In genomic region chr3:72341380-72341770, GRCh38 we compare ENCODE assay signal across 23 cellular contexts.
DNase-seq lines count a peak whose midpoint lies in the region; ATAC-seq, FAIRE-seq and TF ChIP-seq lines count a peak whose summit lies in the region.
"Had no signal": no experiment of that assay in that cellular context is flagged by ENCODE, and none has a peak within 500 bp of the region (broad histone marks: within the 10 kb centered on the region; RNA-seq: fewer than 3 reads in every experiment).

No MANE protein-coding gene starts in this region.

- no peak overlapping the region for H2AFZ ChIP-seq in mesenchymal stem cell (ENCODE audit: low read depth, low read length)
- H2AFZ ChIP-seq: GM23248 had no signal

- TF ChIP-seq RAD21 in A549 (conservative IDR thresholded peaks at IDR 0.05 in 1 of 2, IDR thresholded peaks at IDR 0.05 in 1 of 2), result no peak

- H3K23ac ChIP-seq in mesenchymal stem cell (ENCODE audit: low read length in 2 of 2), result no peak overlapping the region

- no peak overlapping the region for H3K27ac ChIP-seq in A549
- H3K27ac ChIP-seq in mesenchymal stem cell (ENCODE audit: low read length, poor library complexity, severe bottlenecking), result no peak overlapping the region
- H3K27ac ChIP-seq: GM23248, HL-60, KMS-11 had no signal

- H2BK120ac ChIP-seq in mesenchymal stem cell (ENCODE audit: low read depth, low read length), result no peak overlapping the region

- no peak for DNase-seq in activated CD8-positive, alpha-beta T cell treated with anti-CD3 and anti-CD28 coated beads, Interleukin-2, amount 10 ng/mL, durations not matched to agents 7 days and 5 days
- DNase-seq in activated CD8-positive, alpha-beta T cell treated with anti-CD3 and anti-CD28 coated beads for 36 hours, result no peak
- DNase-seq in A549 (ENCODE audit: low read depth in 1 of 2, low spot score in 1 of 2) (no peak), GOT3 (lab: John Stamatoyannopoulos, UW) (no peak), mesenchymal stem cell (no peak)
- no peak for DNase-seq in activated naive CD8-positive, alpha-beta T cell treated with anti-CD3 and anti-CD28 coated beads, Interleukin-2, amount 50 U/mL, for 24 hours
- no peak for DNase-seq in stimulated activated effector memory CD8-positive, alpha-beta T cell treated with anti-CD3 and anti-CD28 coated beads, Interleukin-12 subunit alpha, Interleukin-12 subunit beta, amount 100 ng/mL, for 72 hours (ENCODE audit: low spot score in 2 of 2)
- DNase-seq: 8988T; AML-193; C1 segment of cervical spinal cord; Calu3; CD8-positive, alpha-beta memory T cell; DMS153; HCEC 1CT; NCI-H1105 treated with DMSO at 0.1 percent for 48 hours; NCI-H2029 treated with DMSO at 0.1 percent for 48 hours; NCI-H345; NCI-H774; NK-92 treated with Interleukin-12 subunit alpha and Interleukin-12 subunit beta, amount 100 ng/mL, for 24 hours had no signal

- no peak overlapping the region for H3K4me3 Mint-ChIP-seq in activated CD8-positive, alpha-beta T cell treated with anti-CD3 and anti-CD28 coated beads, Interleukin-2, amount 10 ng/mL, durations not matched to agents 7 days and 5 days
- H3K4me3 Mint-ChIP-seq in activated CD8-positive, alpha-beta T cell treated with anti-CD3 and anti-CD28 coated beads for 36 hours, result no peak overlapping the region
- H3K4me3 Mint-ChIP-seq in activated naive CD8-positive, alpha-beta T cell treated with anti-CD3 and anti-CD28 coated beads, Interleukin-2, amount 50 U/mL, for 24 hours, result no peak overlapping the region
- H3K4me3 Mint-ChIP-seq in stimulated activated effector memory CD8-positive, alpha-beta T cell treated with anti-CD3 and anti-CD28 coated beads, Interleukin-12 subunit alpha, Interleukin-12 subunit beta, amount 100 ng/mL, for 72 hours, result no peak overlapping the region
- H3K4me3 Mint-ChIP-seq: CD8-positive, alpha-beta memory T cell had no signal

- H3K4me1 ChIP-seq in A549 (peaks cover 16% of the 10 kb centered on the region; the same call in 2 of the 3 replicates), mesenchymal stem cell (ENCODE audit: control insufficient read depth, insufficient read depth, low read depth, low read length) (peaks cover 23% of the 10 kb centered on the region)

- intact Hi-C loops in activated CD8-positive, alpha-beta T cell treated with anti-CD3 and anti-CD28 coated beads for 36 hours (cut with micrococcal nuclease), result no loop called here

- no peaks in the 10 kb centered on the region for H3K9me3 Mint-ChIP-seq in activated CD8-positive, alpha-beta T cell treated with anti-CD3 and anti-CD28 coated beads, Interleukin-2, amount 10 ng/mL, durations not matched to agents 7 days and 5 days (ENCODE audit: insufficient read depth)
- H3K9me3 Mint-ChIP-seq in activated CD8-positive, alpha-beta T cell treated with anti-CD3 and anti-CD28 coated beads for 36 hours, result no peaks in the 10 kb centered on the region
- H3K9me3 Mint-ChIP-seq in activated naive CD8-positive, alpha-beta T cell treated with anti-CD3 and anti-CD28 coated beads, Interleukin-2, amount 50 U/mL, for 24 hours, result no peaks in the 10 kb centered on the region
- no peaks in the 10 kb centered on the region for H3K9me3 Mint-ChIP-seq in stimulated activated effector memory CD8-positive, alpha-beta T cell treated with anti-CD3 and anti-CD28 coated beads, Interleukin-12 subunit alpha, Interleukin-12 subunit beta, amount 100 ng/mL, for 72 hours
- H3K9me3 Mint-ChIP-seq: CD8-positive, alpha-beta memory T cell had no signal

- H3K4me3 ChIP-seq in A549 (no peak overlapping the region), mesenchymal stem cell (ENCODE audit: insufficient read depth in 1 of 2, low read depth in 1 of 2, low read length in 2 of 2) (no peak overlapping the region)
- H3K4me3 ChIP-seq: GM23248 had no signal

- H3K27me3 Mint-ChIP-seq in activated CD8-positive, alpha-beta T cell treated with anti-CD3 and anti-CD28 coated beads, Interleukin-2, amount 10 ng/mL, durations not matched to agents 7 days and 5 days (ENCODE audit: low read depth), result no peaks in the 10 kb centered on the region
- no peaks in the 10 kb centered on the region for H3K27me3 Mint-ChIP-seq in activated CD8-positive, alpha-beta T cell treated with anti-CD3 and anti-CD28 coated beads for 36 hours
- no peaks in the 10 kb centered on the region for H3K27me3 Mint-ChIP-seq in activated naive CD8-positive, alpha-beta T cell treated with anti-CD3 and anti-CD28 coated beads, Interleukin-2, amount 50 U/mL, for 24 hours
- H3K27me3 Mint-ChIP-seq: CD8-positive, alpha-beta memory T cell had no signal

- POLR2A ChIA-PET in activated CD8-positive, alpha-beta T cell treated with anti-CD3 and anti-CD28 coated beads, Interleukin-2, amount 10 ng/mL, durations not matched to agents 7 days and 5 days (lab: Charles Lee), result no interaction called here
- POLR2A ChIA-PET in activated CD8-positive, alpha-beta T cell treated with anti-CD3 and anti-CD28 coated beads for 36 hours (lab: Charles Lee), result no interaction called here
- POLR2A ChIA-PET in A549 (lab: Yijun Ruan, JAX), result no interaction called here

- no peak for ATAC-seq in activated CD8-positive, alpha-beta T cell treated with anti-CD3 and anti-CD28 coated beads, Interleukin-2, amount 10 ng/mL, durations not matched to agents 7 days and 5 days
- ATAC-seq in activated CD8-positive, alpha-beta T cell treated with anti-CD3 and anti-CD28 coated beads for 36 hours, result no peak
- no peak for ATAC-seq in A549
- ATAC-seq in activated naive CD8-positive, alpha-beta T cell treated with anti-CD3 and anti-CD28 coated beads, Interleukin-2, amount 50 U/mL, for 24 hours, result no peak
- no peak for ATAC-seq in stimulated activated effector memory CD8-positive, alpha-beta T cell treated with anti-CD3 and anti-CD28 coated beads, Interleukin-12 subunit alpha, Interleukin-12 subunit beta, amount 100 ng/mL, for 72 hours

- no peak overlapping the region for H4K8ac ChIP-seq in mesenchymal stem cell (ENCODE audit: low read length)

- no peaks in the 10 kb centered on the region for H3K27me3 ChIP-seq in mesenchymal stem cell (ENCODE audit: control insufficient read depth in 1 of 2, insufficient read depth in 1 of 2, low read length in 2 of 2)

- H2BK15ac ChIP-seq in mesenchymal stem cell (ENCODE audit: low read depth, poor library complexity, severe bottlenecking), result no peak overlapping the region

- TF ChIP-seq CTCF in activated CD8-positive, alpha-beta T cell treated with anti-CD3 and anti-CD28 coated beads for 36 hours (IDR thresholded peaks at IDR 0.05), result no peak
- TF ChIP-seq CTCF in A549 (IDR thresholded peaks at IDR 0.05), result no peak

- no peaks in the 10 kb centered on the region for H3K36me3 ChIP-seq in mesenchymal stem cell (ENCODE audit: control insufficient read depth in 1 of 2, insufficient read depth in 2 of 2, low read depth in 1 of 2, low read length in 2 of 2)

- H3K4ac ChIP-seq in mesenchymal stem cell (ENCODE audit: low read depth in 1 of 2, low read length in 2 of 2), result no peak overlapping the region

- peak overlapping the region; percentile 32 for H3K27ac Mint-ChIP-seq in activated CD8-positive, alpha-beta T cell treated with anti-CD3 and anti-CD28 coated beads, Interleukin-2, amount 10 ng/mL, durations not matched to agents 7 days and 5 days
- H3K27ac Mint-ChIP-seq in activated CD8-positive, alpha-beta T cell treated with anti-CD3 and anti-CD28 coated beads for 36 hours, result no peak overlapping the region
- peak overlapping the region; percentile 46 for H3K27ac Mint-ChIP-seq in activated naive CD8-positive, alpha-beta T cell treated with anti-CD3 and anti-CD28 coated beads, Interleukin-2, amount 50 U/mL, for 24 hours
- peak overlapping the region; percentile 10 for H3K27ac Mint-ChIP-seq in stimulated activated effector memory CD8-positive, alpha-beta T cell treated with anti-CD3 and anti-CD28 coated beads, Interleukin-12 subunit alpha, Interleukin-12 subunit beta, amount 100 ng/mL, for 72 hours

- peak overlapping the region in 1 of 2 experiments; percentile 56 for H3K18ac ChIP-seq in mesenchymal stem cell (ENCODE audit: low read depth in 1 of 2, low read length in 2 of 2)

- H3K14ac ChIP-seq in mesenchymal stem cell (ENCODE audit: low read length in 2 of 2), result no peak overlapping the region

- no peaks in the 10 kb centered on the region for H3K79me1 ChIP-seq in mesenchymal stem cell (replicated peaks; ENCODE audit: low read length, poor library complexity, severe bottlenecking)

- no peak for TF ChIP-seq POLR2A in A549 (IDR thresholded peaks at IDR 0.05; ENCODE audit: low read length)

- H3K9me3 ChIP-seq in A549, result peaks cover 5% of the 10 kb centered on the region; the same call in 1 of the 3 replicates
- no peaks in the 10 kb centered on the region for H3K9me3 ChIP-seq in mesenchymal stem cell (ENCODE audit: control insufficient read depth, low read length)

- no peaks in the 10 kb centered on the region for H3K36me3 Mint-ChIP-seq in activated CD8-positive, alpha-beta T cell treated with anti-CD3 and anti-CD28 coated beads, Interleukin-2, amount 10 ng/mL, durations not matched to agents 7 days and 5 days (ENCODE audit: low read depth)
- no peaks in the 10 kb centered on the region for H3K36me3 Mint-ChIP-seq in activated CD8-positive, alpha-beta T cell treated with anti-CD3 and anti-CD28 coated beads for 36 hours (ENCODE audit: low read depth)
- no peaks in the 10 kb centered on the region for H3K36me3 Mint-ChIP-seq in activated naive CD8-positive, alpha-beta T cell treated with anti-CD3 and anti-CD28 coated beads, Interleukin-2, amount 50 U/mL, for 24 hours (ENCODE audit: low read depth)
- H3K36me3 Mint-ChIP-seq in stimulated activated effector memory CD8-positive, alpha-beta T cell treated with anti-CD3 and anti-CD28 coated beads, Interleukin-12 subunit alpha, Interleukin-12 subunit beta, amount 100 ng/mL, for 72 hours, result peaks cover 2% of the 10 kb centered on the region
- H3K36me3 Mint-ChIP-seq: CD8-positive, alpha-beta memory T cell had no signal

- H2BK5ac ChIP-seq in mesenchymal stem cell (ENCODE audit: low read depth, low read length, poor library complexity, severe bottlenecking), result no peak overlapping the region

- H4K91ac ChIP-seq in mesenchymal stem cell (ENCODE audit: low read length), result no peak overlapping the region

- no peak overlapping the region for H3K9ac ChIP-seq in mesenchymal stem cell (ENCODE audit: low read length)
- H3K9ac ChIP-seq: GM23248, KMS-11 had no signal

- no peak for TF ChIP-seq EP300 in A549 (IDR thresholded peaks at IDR 0.05)

- H3K4me2 ChIP-seq in A549 (no peak overlapping the region), mesenchymal stem cell (ENCODE audit: low read length, poor library complexity, severe bottlenecking) (no peak overlapping the region)
- H3K4me2 ChIP-seq: KMS-11 had no signal

- 94% methylated on average over 5 of the region's 5 CpGs for WGBS in A549 (ENCODE audit: missing lambda C conversion rate)
- 97% methylated on average over 4 of the region's 5 CpGs for WGBS in mesenchymal stem cell

- no peak overlapping the region for H2AK5ac ChIP-seq in mesenchymal stem cell (ENCODE audit: low read length, severe bottlenecking)

- CTCF ChIA-PET in activated CD8-positive, alpha-beta T cell treated with anti-CD3 and anti-CD28 coated beads, Interleukin-2, amount 10 ng/mL, durations not matched to agents 7 days and 5 days (lab: Charles Lee), result interaction anchor here (0.9 to 1.4 kb wide), 2 partner anchors 104 to 478 kb away, joined by 3 to 5 read pairs; no protein-coding TSS in a partner anchor
- CTCF ChIA-PET in activated CD8-positive, alpha-beta T cell treated with anti-CD3 and anti-CD28 coated beads for 36 hours (lab: Charles Lee), result interaction anchor here (1.8 kb wide), 1 partner anchor 466 kb away, joined by 5 read pairs; no protein-coding TSS in a partner anchor
- CTCF ChIA-PET in A549 (lab: Yijun Ruan, JAX), result no interaction called here

- peaks cover 41% of the 10 kb centered on the region for H3K4me1 Mint-ChIP-seq in activated CD8-positive, alpha-beta T cell treated with anti-CD3 and anti-CD28 coated beads, Interleukin-2, amount 10 ng/mL, durations not matched to agents 7 days and 5 days (ENCODE audit: low read depth)
- peaks cover 43% of the 10 kb centered on the region for H3K4me1 Mint-ChIP-seq in activated CD8-positive, alpha-beta T cell treated with anti-CD3 and anti-CD28 coated beads for 36 hours (ENCODE audit: low read depth)
- peaks cover 56% of the 10 kb centered on the region for H3K4me1 Mint-ChIP-seq in activated naive CD8-positive, alpha-beta T cell treated with anti-CD3 and anti-CD28 coated beads, Interleukin-2, amount 50 U/mL, for 24 hours
- peaks cover 40% of the 10 kb centered on the region for H3K4me1 Mint-ChIP-seq in stimulated activated effector memory CD8-positive, alpha-beta T cell treated with anti-CD3 and anti-CD28 coated beads, Interleukin-12 subunit alpha, Interleukin-12 subunit beta, amount 100 ng/mL, for 72 hours

- no peak for FAIRE-seq in A549 (lab: Jason Lieb, UNC)
- FAIRE-seq: GM12891 had no signal

- peak overlapping the region in 1 of 2 experiments; percentile 81 for H2BK12ac ChIP-seq in mesenchymal stem cell (ENCODE audit: low read length in 2 of 2)
